In genomic region chr16:83769397-83770008, GRCh38 we compare ENCODE assay signal across 17 cellular contexts. TPM values are rescaled to one million over a fixed set of nuclear protein-coding genes. Genes with fewer than 3 reads are reported as not detected.
DNase-seq lines count a peak whose midpoint lies in the region; FAIRE-seq and TF ChIP-seq lines count a peak whose summit lies in the region.
"Had no signal": no experiment of that assay in that cellular context is flagged by ENCODE, and none has a peak within 500 bp of the region (broad histone marks: within the 10 kb centered on the region; RNA-seq: fewer than 3 reads in every experiment).

No MANE protein-coding gene starts in this region.

- H3K4me1 Mint-ChIP-seq in endodermal cell, result peaks cover 21% of the 10 kb centered on the region
- no peaks in the 10 kb centered on the region for H3K4me1 Mint-ChIP-seq in MCF 10A (ENCODE audit: insufficient read depth, unreplicated experiment)
- H3K4me1 Mint-ChIP-seq in activated CD4-positive, alpha-beta memory T cell treated with anti-CD3 and anti-CD28 coated beads, Interleukin-2, amount 10 ng/mL, durations not matched to agents 7 days and 5 days, result peaks cover 3% of the 10 kb centered on the region
- H3K4me1 Mint-ChIP-seq in activated naive CD8-positive, alpha-beta T cell treated with anti-CD3 and anti-CD28 coated beads for 36 hours, result no peaks in the 10 kb centered on the region

- DNase-seq in GM12891 (ENCODE audit: insufficient read length, low spot score), result no peak
- peak; percentile 84 for DNase-seq in NB4 (ENCODE audit: low read depth)
- peak; percentile 72 for DNase-seq in endodermal cell
- DNase-seq in midbrain (lab: John Stamatoyannopoulos, UW), result peak; percentile 32
- no peak for DNase-seq in MCF 10A (ENCODE audit: unreplicated experiment)
- DNase-seq in stimulated activated naive CD4-positive, alpha-beta T cell treated with Interleukin-2 at 50 U/mL for 16 hours (lab: John Stamatoyannopoulos, UW), result no peak
- no peak for DNase-seq in activated CD4-positive, alpha-beta memory T cell treated with anti-CD3 and anti-CD28 coated beads, Interleukin-2, amount 10 ng/mL, durations not matched to agents 7 days and 5 days
- no peak for DNase-seq in activated naive CD8-positive, alpha-beta T cell treated with anti-CD3 and anti-CD28 coated beads for 36 hours
- DNase-seq: activated CD4-positive, alpha-beta T cell treated with anti-CD3 and anti-CD28 coated beads for 36 hours; DND-41; islet precursor cell; NCI-H1048; NCI-H2171 treated with DMSO at 0.1 percent for 48 hours; stimulated activated CD4-positive, alpha-beta T cell treated with anti-CD3 and anti-CD28 coated beads, Interleukin-2, amount 100 ng/mL, for 24 hours had no signal

- no peak overlapping the region for H3K27ac ChIP-seq in endodermal cell (ENCODE audit: low read depth, low read length)

- H3K27me3 ChIP-seq in endodermal cell (ENCODE audit: control insufficient read depth, insufficient read depth, low read length, poor library complexity, severe bottlenecking), result no peaks in the 10 kb centered on the region

- POLR2A ChIA-PET in MCF 10A (lab: Yijun Ruan, JAX), result no interaction called here
- POLR2A ChIA-PET in activated CD4-positive, alpha-beta memory T cell treated with anti-CD3 and anti-CD28 coated beads, Interleukin-2, amount 10 ng/mL, durations not matched to agents 7 days and 5 days (lab: Charles Lee), result no interaction called here

- H3K4me3 ChIP-seq in NB4 (ENCODE audit: low read depth, low read length) (no peak overlapping the region), endodermal cell (ENCODE audit: low read length) (no peak overlapping the region)

- CTCF ChIA-PET in MCF 10A (lab: Yijun Ruan, JAX), result no interaction called here
- CTCF ChIA-PET in activated CD4-positive, alpha-beta memory T cell treated with anti-CD3 and anti-CD28 coated beads, Interleukin-2, amount 10 ng/mL, durations not matched to agents 7 days and 5 days (lab: Charles Lee), result no interaction called here

- TF ChIP-seq CTCF in NB4 (IDR thresholded peaks at IDR 0.05; ENCODE audit: low read depth, low read length), result no peak
- no peak for TF ChIP-seq CTCF in endodermal cell (conservative IDR thresholded peaks at IDR 0.05)
- no peak for TF ChIP-seq CTCF in MCF 10A (IDR thresholded peaks at IDR 0.05; ENCODE audit: unreplicated experiment)

- no peaks in the 10 kb centered on the region for H3K9me3 ChIP-seq in endodermal cell (ENCODE audit: control insufficient read depth, low read length)

- TF ChIP-seq POLR2A in GM12891 (IDR thresholded peaks at IDR 0.05; ENCODE audit: low read depth, low read length), result no peak
- TF ChIP-seq POLR2A in NB4 (IDR thresholded peaks at IDR 0.05; ENCODE audit: extremely low read depth, insufficient read length), result no peak

- H3K27ac Mint-ChIP-seq in endodermal cell, result no peak overlapping the region
- no peak overlapping the region for H3K27ac Mint-ChIP-seq in MCF 10A (ENCODE audit: low read depth, unreplicated experiment)
- no peak overlapping the region for H3K27ac Mint-ChIP-seq in activated CD4-positive, alpha-beta memory T cell treated with anti-CD3 and anti-CD28 coated beads, Interleukin-2, amount 10 ng/mL, durations not matched to agents 7 days and 5 days
- H3K27ac Mint-ChIP-seq in activated naive CD8-positive, alpha-beta T cell treated with anti-CD3 and anti-CD28 coated beads for 36 hours, result no peak overlapping the region
- H3K27ac Mint-ChIP-seq: activated CD4-positive, alpha-beta T cell treated with anti-CD3 and anti-CD28 coated beads for 36 hours; activated T-helper 1 cell treated with anti-CD3 and anti-CD28 coated beads, Interleukin-12 subunit alpha, Interleukin-12 subunit beta, Interleukin-2, Interleukin-4 antibody, amounts not matched to agents 30 ng/mL and 10 ng/mL and 1 ng/mL, durations not matched to agents 14 hours and 24 hours and 36 hours had no signal

- BruUV-seq in MCF 10A (replicated peaks; lab: Mats Ljungman, UMichigan), result no TSS peak

- H3K4me3 Mint-ChIP-seq in endodermal cell (no peak overlapping the region), MCF 10A (ENCODE audit: unreplicated experiment) (no peak overlapping the region)
- H3K4me3 Mint-ChIP-seq in activated CD4-positive, alpha-beta memory T cell treated with anti-CD3 and anti-CD28 coated beads, Interleukin-2, amount 10 ng/mL, durations not matched to agents 7 days and 5 days, result no peak overlapping the region
- no peak overlapping the region for H3K4me3 Mint-ChIP-seq in activated naive CD8-positive, alpha-beta T cell treated with anti-CD3 and anti-CD28 coated beads for 36 hours
- H3K4me3 Mint-ChIP-seq: activated CD4-positive, alpha-beta T cell treated with anti-CD3 and anti-CD28 coated beads for 36 hours; activated T-helper 1 cell treated with anti-CD3 and anti-CD28 coated beads, Interleukin-12 subunit alpha, Interleukin-12 subunit beta, Interleukin-2, Interleukin-4 antibody, amounts not matched to agents 30 ng/mL and 10 ng/mL and 1 ng/mL, durations not matched to agents 14 hours and 24 hours and 36 hours had no signal

- FAIRE-seq in GM12891 (lab: Jason Lieb, UNC), result no peak
- FAIRE-seq: astrocyte, GM12892 had no signal

- H3K27me3 Mint-ChIP-seq in endodermal cell (ENCODE audit: insufficient read depth) (no peaks in the 10 kb centered on the region), MCF 10A (ENCODE audit: insufficient read depth, unreplicated experiment) (no peaks in the 10 kb centered on the region)
- H3K27me3 Mint-ChIP-seq in activated CD4-positive, alpha-beta memory T cell treated with anti-CD3 and anti-CD28 coated beads, Interleukin-2, amount 10 ng/mL, durations not matched to agents 7 days and 5 days, result peaks cover 2% of the 10 kb centered on the region
- peaks cover 4% of the 10 kb centered on the region for H3K27me3 Mint-ChIP-seq in activated naive CD8-positive, alpha-beta T cell treated with anti-CD3 and anti-CD28 coated beads for 36 hours

- H3K9me3 Mint-ChIP-seq in endodermal cell (no peaks in the 10 kb centered on the region), MCF 10A (ENCODE audit: unreplicated experiment) (no peaks in the 10 kb centered on the region)
- no peaks in the 10 kb centered on the region for H3K9me3 Mint-ChIP-seq in activated CD4-positive, alpha-beta memory T cell treated with anti-CD3 and anti-CD28 coated beads, Interleukin-2, amount 10 ng/mL, durations not matched to agents 7 days and 5 days
- no peaks in the 10 kb centered on the region for H3K9me3 Mint-ChIP-seq in activated naive CD8-positive, alpha-beta T cell treated with anti-CD3 and anti-CD28 coated beads for 36 hours
- H3K9me3 Mint-ChIP-seq: activated T-helper 1 cell treated with anti-CD3 and anti-CD28 coated beads, Interleukin-12 subunit alpha, Interleukin-12 subunit beta, Interleukin-2, Interleukin-4 antibody, amounts not matched to agents 30 ng/mL and 10 ng/mL and 1 ng/mL, durations not matched to agents 14 hours and 24 hours and 36 hours had no signal

- H3K36me3 ChIP-seq in endodermal cell (ENCODE audit: control insufficient read depth, insufficient read depth, low read length), result no peaks in the 10 kb centered on the region

- no peaks in the 10 kb centered on the region for H3K4me1 ChIP-seq in endodermal cell (ENCODE audit: control insufficient read depth, insufficient read depth, low read length)

- no peaks in the 10 kb centered on the region for H3K36me3 Mint-ChIP-seq in endodermal cell (ENCODE audit: low read depth)
- H3K36me3 Mint-ChIP-seq in MCF 10A (ENCODE audit: insufficient read depth, unreplicated experiment), result no peaks in the 10 kb centered on the region
- no peaks in the 10 kb centered on the region for H3K36me3 Mint-ChIP-seq in activated CD4-positive, alpha-beta memory T cell treated with anti-CD3 and anti-CD28 coated beads, Interleukin-2, amount 10 ng/mL, durations not matched to agents 7 days and 5 days (ENCODE audit: low read depth)
- no peaks in the 10 kb centered on the region for H3K36me3 Mint-ChIP-seq in activated naive CD8-positive, alpha-beta T cell treated with anti-CD3 and anti-CD28 coated beads for 36 hours

- intact Hi-C loops in MCF 10A (cut with micrococcal nuclease), result no loop called here

- 69 to 93% methylated on average over 2 to 5 of the region's 5 CpGs for WGBS in endodermal cell (ENCODE audit: insufficient coverage in 1 of 2, insufficient read length in 1 of 2), 2 experiments

- H3K9ac ChIP-seq in endodermal cell (ENCODE audit: extremely low read depth, low read length, poor library complexity, severe bottlenecking), result no peak overlapping the region

TF ChIP-seq in GM12891, 5 proteins besides CTCF, POLR2A, EP300 and RAD21:
- TF ChIP-seq POU2F2 (IDR thresholded peaks at IDR 0.05; ENCODE audit: low read depth, low read length) (no peak), POLR2AphosphoS5 (IDR thresholded peaks at IDR 0.05; ENCODE audit: low read depth, low read length) (no peak), PAX5 (IDR thresholded peaks at IDR 0.05; ENCODE audit: insufficient read depth, low read length, severe bottlenecking) (no peak), TAF1 (IDR thresholded peaks at IDR 0.05; ENCODE audit: low read depth, low read length) (no peak), SPI1 (IDR thresholded peaks at IDR 0.05; ENCODE audit: low read depth, low read length) (peak; percentile 89)
TF ChIP-seq in GM12891: peak in this region for 1.

RNA-seq across cellular contexts. Expression of gene HSBP1, which starts 38.3 kb away (rescaled TPM):
- polyA plus RNA-seq in GM12891 (2012; ENCODE audit: low read depth, missing spikeins), result 65.2 TPM
- total RNA-seq in endodermal cell (100 to 1,000 TPM; 229 to 239 TPM), MCF 10A (2022) (101 and 138 TPM in 2 replicates)
- polyA plus RNA-seq in endodermal cell (2013, experiment 1 of 2), result 229 TPM
- polyA plus RNA-seq in endodermal cell (2013, experiment 2 of 2), result 209 TPM
- total RNA-seq in activated CD4-positive, alpha-beta memory T cell treated with anti-CD3 and anti-CD28 coated beads, Interleukin-2, amount 10 ng/mL, durations not matched to agents 7 days and 5 days, result 10 to 100 TPM; 66.2 to 66.5 TPM
- 10 to 100 TPM; 70.6 to 82.0 TPM for total RNA-seq in activated naive CD8-positive, alpha-beta T cell treated with anti-CD3 and anti-CD28 coated beads for 36 hours

Comparison
In these comparisons a context has a peak if more than half of its experiments do, and no peak if none do; other contexts are left out.
1. DNase-seq: peak in NB4 (single experiment), endodermal cell (single experiment) and midbrain (single experiment); none in GM12891 (single experiment), MCF 10A (single experiment), stimulated activated naive CD4-positive, alpha-beta T cell treated with Interleukin-2 at 50 U/mL for 16 hours (single experiment), activated CD4-positive, alpha-beta memory T cell treated with anti-CD3 and anti-CD28 coated beads, Interleukin-2, amount 10 ng/mL, durations not matched to agents 7 days and 5 days (single experiment) and activated naive CD8-positive, alpha-beta T cell treated with anti-CD3 and anti-CD28 coated beads for 36 hours (single experiment).